Comparison of ENCODE assay signal across 33 cellular contexts in the genomic region with DNA sequence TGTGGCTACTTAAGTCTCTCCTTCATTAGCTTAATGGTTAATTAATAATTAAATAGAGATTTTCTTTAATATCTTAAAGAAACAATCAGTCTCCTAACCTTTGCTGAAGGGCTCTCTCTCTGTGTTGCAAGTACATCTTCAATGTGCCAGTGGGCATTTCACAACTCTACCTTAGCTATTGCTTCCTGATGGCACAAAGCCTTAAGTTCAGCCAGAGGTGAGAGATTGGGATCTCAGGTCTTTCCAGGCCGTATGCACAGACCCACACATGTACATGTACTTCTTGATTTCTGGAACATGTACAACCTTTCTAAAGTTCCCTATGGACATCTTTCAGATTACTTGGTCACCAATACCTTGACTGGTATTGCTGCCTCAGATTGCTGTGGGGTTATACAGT.
"Had no signal": no experiment of that assay in that cellular context is flagged by ENCODE, and none has a peak within 500 bp of the region (broad histone marks: within the 10 kb centered on the region; RNA-seq: fewer than 3 reads in every experiment).

No MANE protein-coding gene starts in this region.

- H2AFZ ChIP-seq: hepatocyte had no signal

- H3K4me1 ChIP-seq: breast epithelium, gastroesophageal sphincter had no signal

- H3K27me3 ChIP-seq: ascending aorta, breast epithelium, cardiac muscle cell, gastroesophageal sphincter, heart right ventricle, hepatocyte had no signal

- ATAC-seq: activated CD4-positive, CD25-positive, alpha-beta regulatory T cell treated with anti-CD3 and anti-CD28 coated beads, Interleukin-2, amount 50 U/mL, for 24 hours; activated naive CD4-positive, alpha-beta T cell treated with anti-CD3 and anti-CD28 coated beads, Interleukin-2, amount 50 U/mL, for 72 hours; activated T-cell treated with anti-CD3 and anti-CD28 coated beads, Interleukin-2, amount 50 U/mL, for 4 hours; activated T-helper 17 cell treated with anti-CD3 and anti-CD28 coated beads, Interleukin-2, amount 50 U/mL, for 72 hours; effector memory CD8-positive, alpha-beta T cell; gastroesophageal sphincter; heart right ventricle; T-helper 17 cell had no signal

- H3K9me3 ChIP-seq: ascending aorta, breast epithelium, esophagus squamous epithelium, gastroesophageal sphincter, heart right ventricle had no signal

- H3K79me2 ChIP-seq: hepatocyte had no signal

- H3K4me2 ChIP-seq: hepatocyte had no signal

- H3K27ac ChIP-seq: ascending aorta, breast epithelium, cardiac muscle cell, coronary artery, dorsolateral prefrontal cortex, epithelial cell of prostate, esophagus squamous epithelium, gastroesophageal sphincter, hepatocyte, WERI-Rb-1 had no signal

- DNase-seq: activated B cell treated with CpG ODN at 0.5 μM for 24 hours; activated CD4-positive, alpha-beta memory T cell treated with anti-CD3 and anti-CD28 coated beads, Interleukin-2, amount 10 ng/mL, durations not matched to agents 7 days and 5 days; activated CD4-positive, alpha-beta T cell treated with anti-CD3 and anti-CD28 coated beads for 48 hours; activated CD4-positive, alpha-beta T cell treated with anti-CD3 and anti-CD28 coated beads, Interleukin-2, amount 50 U/mL, for 4 hours; activated CD8-positive, alpha-beta memory T cell treated with anti-CD3 and anti-CD28 coated beads for 24 hours; activated effector memory CD4-positive, alpha-beta T cell treated with Interleukin-2 at 50 U/mL for 16 hours; activated gamma-delta T cell treated with Interleukin-2 at 50 U/mL for 16 hours; activated naive CD4-positive, alpha-beta T cell treated with Interleukin-2 at 50 U/mL for 16 hours; activated naive CD8-positive, alpha-beta T cell treated with anti-CD3 and anti-CD28 coated beads, Interleukin-2, amount 10 ng/mL, durations not matched to agents 7 days and 5 days; activated T-cell treated with anti-CD3 and anti-CD28 coated beads, Interleukin-2, amount 50 U/mL, for 4 hours; central memory CD4-positive, alpha-beta T cell; dorsolateral prefrontal cortex; effector memory CD8-positive, alpha-beta T cell; esophagus squamous epithelium; foreskin melanocyte; heart right ventricle; T-helper 1 cell; T-helper 17 cell; T1000; WERI-Rb-1 had no signal

- H3K27me3 Mint-ChIP-seq: activated naive CD8-positive, alpha-beta T cell treated with anti-CD3 and anti-CD28 coated beads, Interleukin-2, amount 10 ng/mL, durations not matched to agents 7 days and 5 days; activated T-helper 17 cell treated with anti-CD3 and anti-CD28 coated beads, Interleukin-2, amount 50 U/mL, for 72 hours; effector memory CD8-positive, alpha-beta T cell; T-helper 17 cell had no signal

- H3K4me3 ChIP-seq: ascending aorta, breast epithelium, cardiac muscle cell, coronary artery, dorsolateral prefrontal cortex, esophagus squamous epithelium, gastroesophageal sphincter, heart right ventricle, hepatocyte had no signal

- H3K27ac Mint-ChIP-seq: activated B cell treated with CpG ODN at 0.5 μM for 24 hours; activated CD4-positive, alpha-beta memory T cell treated with anti-CD3 and anti-CD28 coated beads, Interleukin-2, amount 10 ng/mL, durations not matched to agents 7 days and 5 days; activated naive CD4-positive, alpha-beta T cell treated with anti-CD3 and anti-CD28 coated beads, Interleukin-2, amount 50 U/mL, for 72 hours; activated naive CD8-positive, alpha-beta T cell treated with anti-CD3 and anti-CD28 coated beads, Interleukin-2, amount 10 ng/mL, durations not matched to agents 7 days and 5 days; activated T-helper 17 cell treated with anti-CD3 and anti-CD28 coated beads, Interleukin-2, amount 50 U/mL, for 72 hours; brain; dendritic cell treated with granulocyte-macrophage colony-stimulating factor and Interleukin-4, amounts not matched to agents 40 ng/mL and 50 ng/mL, for 4 days; effector memory CD8-positive, alpha-beta T cell; T-helper 17 cell; T-helper 2 cell treated with Interferon-gamma antibody and Interleukin-4, amounts not matched to agents 5 μg/mL and 100 μg/mL, for 36 hours had no signal

- H3K36me3 ChIP-seq: ascending aorta, breast epithelium, cardiac muscle cell, esophagus squamous epithelium, gastroesophageal sphincter, heart right ventricle, WERI-Rb-1 had no signal

- H3K36me3 Mint-ChIP-seq: activated naive CD4-positive, alpha-beta T cell treated with anti-CD3 and anti-CD28 coated beads, Interleukin-2, amount 50 U/mL, for 72 hours; brain had no signal

- H3K4me3 Mint-ChIP-seq: activated B cell treated with CpG ODN at 0.5 μM for 24 hours; activated CD4-positive, alpha-beta memory T cell treated with anti-CD3 and anti-CD28 coated beads, Interleukin-2, amount 10 ng/mL, durations not matched to agents 7 days and 5 days; activated naive CD8-positive, alpha-beta T cell treated with anti-CD3 and anti-CD28 coated beads, Interleukin-2, amount 10 ng/mL, durations not matched to agents 7 days and 5 days; activated T-cell treated with anti-CD3 and anti-CD28 coated beads, Interleukin-2, amount 50 U/mL, for 4 hours; activated T-helper 17 cell treated with anti-CD3 and anti-CD28 coated beads, Interleukin-2, amount 50 U/mL, for 72 hours; brain; dendritic cell treated with granulocyte-macrophage colony-stimulating factor and Interleukin-4, amounts not matched to agents 40 ng/mL and 50 ng/mL, for 4 days; effector memory CD8-positive, alpha-beta T cell; T-helper 17 cell; T-helper 2 cell treated with Interferon-gamma antibody and Interleukin-4, amounts not matched to agents 5 μg/mL and 100 μg/mL, for 36 hours had no signal

- H3K9me3 Mint-ChIP-seq: activated B cell treated with CpG ODN at 0.5 μM for 24 hours; activated CD4-positive, alpha-beta memory T cell treated with anti-CD3 and anti-CD28 coated beads, Interleukin-2, amount 10 ng/mL, durations not matched to agents 7 days and 5 days; activated naive CD8-positive, alpha-beta T cell treated with anti-CD3 and anti-CD28 coated beads, Interleukin-2, amount 10 ng/mL, durations not matched to agents 7 days and 5 days; activated T-cell treated with anti-CD3 and anti-CD28 coated beads, Interleukin-2, amount 50 U/mL, for 4 hours; activated T-helper 17 cell treated with anti-CD3 and anti-CD28 coated beads, Interleukin-2, amount 50 U/mL, for 72 hours; brain; dendritic cell treated with granulocyte-macrophage colony-stimulating factor and Interleukin-4, amounts not matched to agents 40 ng/mL and 50 ng/mL, for 4 days; T-helper 2 cell treated with Interferon-gamma antibody and Interleukin-4, amounts not matched to agents 5 μg/mL and 100 μg/mL, for 36 hours had no signal
